28 cellular contexts compared by ENCODE assay signal in genomic region chr2:183193904-183194303, GRCh38.
"Had no signal": no experiment of that assay in that cellular context is flagged by ENCODE, and none has a peak within 500 bp of the region (broad histone marks: within the 10 kb centered on the region; RNA-seq: fewer than 3 reads in every experiment).

No MANE protein-coding gene starts in this region.

- H3K9me3 ChIP-seq: breast epithelium, colonic mucosa, MG63, Peyer's patch, SJCRH30 had no signal

- H3K4me3 Mint-ChIP-seq: activated CD8-positive, alpha-beta T cell treated with anti-CD3 and anti-CD28 coated beads for 36 hours; activated naive CD8-positive, alpha-beta T cell treated with anti-CD3 and anti-CD28 coated beads, Interleukin-2, amount 10 ng/mL, durations not matched to agents 7 days and 5 days; activated T-cell treated with anti-CD3 and anti-CD28 coated beads, Interleukin-2, amount 50 U/mL, for 72 hours had no signal

- H3K4me2 ChIP-seq: SK-N-SH had no signal

- H3K27ac Mint-ChIP-seq: activated CD8-positive, alpha-beta T cell treated with anti-CD3 and anti-CD28 coated beads for 36 hours; activated naive CD8-positive, alpha-beta T cell treated with anti-CD3 and anti-CD28 coated beads, Interleukin-2, amount 10 ng/mL, durations not matched to agents 7 days and 5 days; activated T-cell treated with anti-CD3 and anti-CD28 coated beads, Interleukin-2, amount 50 U/mL, for 72 hours; activated T-helper 2 cell treated with anti-CD3 and anti-CD28 coated beads, Interferon-gamma antibody, Interleukin-2, Interleukin-4, amounts not matched to agents 10 μg/mL and 5 μg/mL and 100 μg/mL, durations not matched to agents 14 hours and 24 hours and 36 hours had no signal

- H3K9me3 Mint-ChIP-seq: activated CD8-positive, alpha-beta T cell treated with anti-CD3 and anti-CD28 coated beads for 36 hours; activated naive CD8-positive, alpha-beta T cell treated with anti-CD3 and anti-CD28 coated beads, Interleukin-2, amount 10 ng/mL, durations not matched to agents 7 days and 5 days; activated T-helper 2 cell treated with anti-CD3 and anti-CD28 coated beads, Interferon-gamma antibody, Interleukin-2, Interleukin-4, amounts not matched to agents 10 μg/mL and 5 μg/mL and 100 μg/mL, durations not matched to agents 14 hours and 24 hours and 36 hours had no signal

- H3K27ac ChIP-seq: breast epithelium, colonic mucosa, Peyer's patch, RWPE1, SJCRH30, VCaP had no signal

- H3K4me3 ChIP-seq: breast epithelium, colonic mucosa, MG63, Peyer's patch, SJCRH30 had no signal

- H3K36me3 ChIP-seq: breast epithelium, colonic mucosa had no signal

- H3K27me3 Mint-ChIP-seq: activated CD8-positive, alpha-beta T cell treated with anti-CD3 and anti-CD28 coated beads for 36 hours; activated naive CD8-positive, alpha-beta T cell treated with anti-CD3 and anti-CD28 coated beads, Interleukin-2, amount 10 ng/mL, durations not matched to agents 7 days and 5 days had no signal

- H3K4me1 ChIP-seq: breast epithelium, colonic mucosa, Peyer's patch, SJCRH30 had no signal

- H3K27me3 ChIP-seq: breast epithelium, colonic mucosa, MG63, Peyer's patch, SJCRH30 had no signal

- DNase-seq: activated CD4-positive, alpha-beta T cell treated with anti-CD3 and anti-CD28 coated beads for 4 hours; activated CD8-positive, alpha-beta memory T cell treated with anti-CD3 and anti-CD28 coated beads, Interleukin-2, amount 50 U/mL, for 4 hours; activated CD8-positive, alpha-beta T cell treated with anti-CD3 and anti-CD28 coated beads for 36 hours; activated gamma-delta T cell treated with Interleukin-2 at 50 U/mL for 16 hours; activated naive CD4-positive, alpha-beta T cell treated with anti-CD3 and anti-CD28 coated beads, Interleukin-2, amount 50 U/mL, for 16 hours; activated naive CD8-positive, alpha-beta T cell treated with anti-CD3 and anti-CD28 coated beads, Interleukin-2, amount 10 ng/mL, durations not matched to agents 7 days and 5 days; activated T-cell treated with anti-CD3 and anti-CD28 coated beads, Interleukin-2, amount 50 U/mL, for 72 hours; aorta; caudate nucleus; colonic mucosa; MG63; NCI-H1105; NCI-H1436; NCI-H1694 treated with DMSO at 0.1 percent for 48 hours; NCI-H2029 treated with DMSO at 0.1 percent for 48 hours; NCI-H345; NCI-H510A; NCI-H526 treated with DMSO at 0.1 percent for 48 hours; Peyer's patch; Right ventricle myocardium superior; SJCRH30; SK-N-SH; T-helper 1 cell had no signal

- H3K9ac ChIP-seq: SK-N-SH had no signal

- ATAC-seq: activated CD4-positive, CD25-positive, alpha-beta regulatory T cell treated with anti-CD3 and anti-CD28 coated beads, Interleukin-2, amount 50 U/mL, for 24 hours; activated CD8-positive, alpha-beta T cell treated with anti-CD3 and anti-CD28 coated beads for 36 hours; activated T-cell treated with anti-CD3 and anti-CD28 coated beads, Interleukin-2, amount 50 U/mL, for 72 hours had no signal

- H3K9me2 ChIP-seq: SK-N-SH had no signal
